9 cellular contexts compared by ENCODE assay signal in genomic region chr7:101733713-101734475, GRCh38.
DNase-seq lines count a peak whose midpoint lies in the region; ATAC-seq and TF ChIP-seq lines count a peak whose summit lies in the region.
"Had no signal": no experiment of that assay in that cellular context is flagged by ENCODE, and none has a peak within 500 bp of the region (broad histone marks: within the 10 kb centered on the region; RNA-seq: fewer than 3 reads in every experiment).

No MANE protein-coding gene starts in this region.

- peak; percentile 42 for DNase-seq in NCI-H2196 treated with DMSO at 0.1 percent for 48 hours (lab: John Stamatoyannopoulos, UW; ENCODE audit: unreplicated experiment)
- peak; percentile 49 for DNase-seq in choroid plexus epithelial cell (ENCODE audit: low read depth)
- no peak for DNase-seq in RKO (ENCODE audit: low spot score)
- DNase-seq in mesothelial cell of epicardium (ENCODE audit: low spot score in 2 of 2, unreplicated experiment in 2 of 2) = no peak
- no peak for DNase-seq in NCI-H2107 (lab: John Stamatoyannopoulos, UW)

- H3K27ac Mint-ChIP-seq in mesothelial cell of epicardium = no peak overlapping the region

- TF ChIP-seq POLR2A in GM19193 (IDR thresholded peaks at IDR 0.05; ENCODE audit: extremely low read depth, insufficient read depth, insufficient read length) = peak; percentile 24

- H3K4me1 ChIP-seq in mononuclear cell (ENCODE audit: insufficient read depth, low read length) = peaks cover 14% of the 10 kb centered on the region

- no peaks in the 10 kb centered on the region for H3K9me3 Mint-ChIP-seq in mesothelial cell of epicardium

- H3K4me3 Mint-ChIP-seq in mesothelial cell of epicardium = no peak overlapping the region

- peaks cover 28% of the 10 kb centered on the region for H3K4me1 Mint-ChIP-seq in mesothelial cell of epicardium

- H3K9me3 ChIP-seq in mononuclear cell (ENCODE audit: low read depth, low read length) = no peaks in the 10 kb centered on the region

- TF ChIP-seq CTCF in choroid plexus epithelial cell (conservative IDR thresholded peaks at IDR 0.05; ENCODE audit: low read depth, low read length) = no peak
- no peak for TF ChIP-seq CTCF in mesothelial cell of epicardium (IDR thresholded peaks at IDR 0.05; ENCODE audit: unreplicated experiment)

- H3K4me3 ChIP-seq in choroid plexus epithelial cell (ENCODE audit: low read depth, low read length) (peak overlapping the region; percentile 49), mononuclear cell (ENCODE audit: low read length) (peak overlapping the region; percentile 16)

- H3K27me3 ChIP-seq in mononuclear cell (ENCODE audit: insufficient read depth, low read length) = no peaks in the 10 kb centered on the region

- no peak for ATAC-seq in HG02981 (IDR thresholded peaks at IDR 0.05; ENCODE audit: unreplicated experiment)
- ATAC-seq: Panc1 had no signal

- peaks cover 2% of the 10 kb centered on the region for H3K27me3 Mint-ChIP-seq in mesothelial cell of epicardium (ENCODE audit: low read depth)

- H3K36me3 Mint-ChIP-seq in mesothelial cell of epicardium = no peaks in the 10 kb centered on the region

Comparison
In these comparisons a context has a peak if more than half of its experiments do, and no peak if none do; other contexts are left out.
1. DNase-seq: peak in NCI-H2196 treated with DMSO at 0.1 percent for 48 hours (single experiment) and choroid plexus epithelial cell (single experiment); none in RKO (single experiment), mesothelial cell of epicardium (0 of 2) and NCI-H2107 (single experiment).